In genomic region chr3:47647550-47647949, GRCh38 we compare ENCODE assay signal across 25 cellular contexts.
"Had no signal": no experiment of that assay in that cellular context is flagged by ENCODE, and none has a peak within 500 bp of the region (broad histone marks: within the 10 kb centered on the region; RNA-seq: fewer than 3 reads in every experiment).

No MANE protein-coding gene starts in this region.

- H3K27me3 ChIP-seq: ascending aorta, esophagus muscularis mucosa, foreskin keratinocyte, right lobe of liver, suprapubic skin, tibial artery had no signal

- H3K27me3 Mint-ChIP-seq: activated CD4-positive, alpha-beta memory T cell treated with anti-CD3 and anti-CD28 coated beads, Interleukin-2, amount 10 ng/mL, durations not matched to agents 7 days and 5 days; activated CD4-positive, alpha-beta T cell treated with anti-CD3 and anti-CD28 coated beads, Interleukin-2, amount 10 ng/mL, durations not matched to agents 7 days and 5 days; activated naive CD4-positive, alpha-beta T cell treated with anti-CD3 and anti-CD28 coated beads, Interleukin-2, amount 10 ng/mL, durations not matched to agents 7 days and 5 days; activated naive CD8-positive, alpha-beta T cell treated with anti-CD3 and anti-CD28 coated beads, Interleukin-2, amount 10 ng/mL, durations not matched to agents 7 days and 5 days; activated T-cell treated with anti-CD3 and anti-CD28 coated beads, Interleukin-2, amount 50 U/mL, for 24 hours; central memory CD8-positive, alpha-beta T cell had no signal

- H3K9me3 Mint-ChIP-seq: activated CD4-positive, alpha-beta memory T cell treated with anti-CD3 and anti-CD28 coated beads, Interleukin-2, amount 10 ng/mL, durations not matched to agents 7 days and 5 days; activated CD4-positive, alpha-beta T cell treated with anti-CD3 and anti-CD28 coated beads, Interleukin-2, amount 10 ng/mL, durations not matched to agents 7 days and 5 days; activated naive CD4-positive, alpha-beta T cell treated with anti-CD3 and anti-CD28 coated beads, Interleukin-2, amount 10 ng/mL, durations not matched to agents 7 days and 5 days; activated naive CD8-positive, alpha-beta T cell treated with anti-CD3 and anti-CD28 coated beads, Interleukin-2, amount 10 ng/mL, durations not matched to agents 7 days and 5 days; activated T-cell treated with anti-CD3 and anti-CD28 coated beads, Interleukin-2, amount 50 U/mL, for 24 hours; central memory CD8-positive, alpha-beta T cell; nephron; WTC11 had no signal

- H3K27ac ChIP-seq: ascending aorta, esophagus muscularis mucosa, foreskin keratinocyte, right lobe of liver, skin epidermis, suprapubic skin, tibial artery had no signal

- H3K4me1 Mint-ChIP-seq: activated CD4-positive, alpha-beta memory T cell treated with anti-CD3 and anti-CD28 coated beads, Interleukin-2, amount 10 ng/mL, durations not matched to agents 7 days and 5 days; activated CD4-positive, alpha-beta T cell treated with anti-CD3 and anti-CD28 coated beads, Interleukin-2, amount 10 ng/mL, durations not matched to agents 7 days and 5 days; activated naive CD4-positive, alpha-beta T cell treated with anti-CD3 and anti-CD28 coated beads, Interleukin-2, amount 10 ng/mL, durations not matched to agents 7 days and 5 days; central memory CD8-positive, alpha-beta T cell; WTC11 had no signal

- H3K4me3 ChIP-seq: ascending aorta, esophagus muscularis mucosa, right lobe of liver, skin epidermis, suprapubic skin, tibial artery had no signal

- H3K4me3 Mint-ChIP-seq: activated CD4-positive, alpha-beta memory T cell treated with anti-CD3 and anti-CD28 coated beads, Interleukin-2, amount 10 ng/mL, durations not matched to agents 7 days and 5 days; activated CD4-positive, alpha-beta T cell treated with anti-CD3 and anti-CD28 coated beads, Interleukin-2, amount 10 ng/mL, durations not matched to agents 7 days and 5 days; activated naive CD4-positive, alpha-beta T cell treated with anti-CD3 and anti-CD28 coated beads, Interleukin-2, amount 10 ng/mL, durations not matched to agents 7 days and 5 days; activated naive CD8-positive, alpha-beta T cell treated with anti-CD3 and anti-CD28 coated beads, Interleukin-2, amount 10 ng/mL, durations not matched to agents 7 days and 5 days; activated T-cell treated with anti-CD3 and anti-CD28 coated beads, Interleukin-2, amount 50 U/mL, for 24 hours; central memory CD8-positive, alpha-beta T cell; nephron; WTC11 had no signal

- H3K27ac Mint-ChIP-seq: activated CD4-positive, alpha-beta memory T cell treated with anti-CD3 and anti-CD28 coated beads, Interleukin-2, amount 10 ng/mL, durations not matched to agents 7 days and 5 days; activated CD4-positive, alpha-beta T cell treated with anti-CD3 and anti-CD28 coated beads, Interleukin-2, amount 10 ng/mL, durations not matched to agents 7 days and 5 days; activated naive CD4-positive, alpha-beta T cell treated with anti-CD3 and anti-CD28 coated beads, Interleukin-2, amount 10 ng/mL, durations not matched to agents 7 days and 5 days; activated naive CD8-positive, alpha-beta T cell treated with anti-CD3 and anti-CD28 coated beads, Interleukin-2, amount 10 ng/mL, durations not matched to agents 7 days and 5 days had no signal

- DNase-seq: activated CD4-positive, alpha-beta memory T cell treated with anti-CD3 and anti-CD28 coated beads, Interleukin-2, amount 10 ng/mL, durations not matched to agents 7 days and 5 days; activated CD4-positive, alpha-beta T cell treated with anti-CD3 and anti-CD28 coated beads for 1 hour; activated CD4-positive, alpha-beta T cell treated with anti-CD3 and anti-CD28 coated beads, Interleukin-2, amount 10 ng/mL, durations not matched to agents 7 days and 5 days; activated CD8-positive, alpha-beta memory T cell treated with anti-CD3 and anti-CD28 coated beads, Interleukin-2, amount 50 U/mL, for 48 hours; activated gamma-delta T cell; activated naive CD4-positive, alpha-beta T cell treated with anti-CD3 and anti-CD28 coated beads, Interleukin-2, amount 10 ng/mL, durations not matched to agents 7 days and 5 days; activated naive CD8-positive, alpha-beta T cell treated with anti-CD3 and anti-CD28 coated beads, Interleukin-2, amount 10 ng/mL, durations not matched to agents 7 days and 5 days; activated T-cell treated with anti-CD3 and anti-CD28 coated beads, Interleukin-2, amount 50 U/mL, for 24 hours; dermis blood vessel endothelial cell; effector CD4-positive, alpha-beta T cell; foreskin keratinocyte; islet precursor cell; posterior cingulate gyrus; right lobe of liver; stimulated activated CD4-positive, alpha-beta T cell treated with anti-CD3 and anti-CD28 coated beads, Interleukin-1b, Interleukin-23, amount 100 ng/mL, for 48 hours; stimulated activated naive CD4-positive, alpha-beta T cell; T-helper 2 cell; tibial artery had no signal

- H3K9me3 ChIP-seq: ascending aorta, esophagus muscularis mucosa, right lobe of liver, suprapubic skin, tibial artery had no signal

- H3K4me1 ChIP-seq: ascending aorta had no signal

- ATAC-seq: foreskin keratinocyte, right lobe of liver, WTC11 had no signal
